Comparison of ENCODE assay signal across 9 cellular contexts in genomic region chr20:58192567-58192966, GRCh38. TPM values are rescaled to one million over a fixed set of nuclear protein-coding genes. Genes with fewer than 3 reads are reported as not detected.
DNase-seq lines count a peak whose midpoint lies in the region; ATAC-seq and TF ChIP-seq lines count a peak whose summit lies in the region.
"Had no signal": no experiment of that assay in that cellular context is flagged by ENCODE, and none has a peak within 500 bp of the region (broad histone marks: within the 10 kb centered on the region; RNA-seq: fewer than 3 reads in every experiment).

No MANE protein-coding gene starts in this region.

- H3K56ac ChIP-seq in mesendoderm (ENCODE audit: low read length) = no peak overlapping the region

- H3K36me3 ChIP-seq in Panc1 (ENCODE audit: control insufficient read depth, insufficient read depth, low read length) = no peaks in the 10 kb centered on the region
- H3K36me3 ChIP-seq in mammary epithelial cell (ENCODE audit: insufficient read depth, low read length) = no peaks in the 10 kb centered on the region
- no peaks in the 10 kb centered on the region for H3K36me3 ChIP-seq in gastrocnemius medialis
- no peaks in the 10 kb centered on the region for H3K36me3 ChIP-seq in mesendoderm (ENCODE audit: control insufficient read depth, insufficient read depth, low read length)
- H3K36me3 ChIP-seq: HAP-1 had no signal

- dilution Hi-C loops in mammary epithelial cell (cut with HindIII; ENCODE audit: low sequenced_read_pairs) = loop anchor here (25.0 kb wide), 1 partner anchor 580 kb away; the partner anchor contains the start of gene ZBP1

- 46% methylated on average over 4 of the region's 5 CpGs for WGBS in mammary epithelial cell (ENCODE audit: low coverage, missing lambda C conversion rate)
- no CpG with 5 or more reads among the region's 5 CpGs for WGBS in mesendoderm (ENCODE audit: extremely low coverage, insufficient coverage, low lambda C conversion rate)

- in situ Hi-C loops in G401 (cut with HindIII; ENCODE audit: low sequenced_read_pairs) = loop anchor here (25.0 kb wide), 1 partner anchor 580 kb away; the partner anchor contains the start of gene ZBP1
- in situ Hi-C loops in Panc1 (cut with HindIII; ENCODE audit: low pct_unique_long_range_greater_than_20kb, low sequenced_read_pairs) = loop anchor here (25.0 kb wide), 1 partner anchor 555 kb away; no protein-coding TSS in a partner anchor
- in situ Hi-C loops in mammary epithelial cell (cut with MboI; ENCODE audit: low sequenced_read_pairs in 2 of 2) = no loop called here
- in situ Hi-C loops in gastrocnemius medialis (cut with MboI; ENCODE audit: low sequenced_read_pairs in 4 of 4) = no loop called here

- H4K8ac ChIP-seq in mesendoderm (ENCODE audit: low read depth, low read length) = no peak overlapping the region

- CTCF ChIA-PET in Panc1 (lab: Charles Lee) (interaction anchor here (0.6 kb wide), 1 partner anchor 12 kb away, joined by 5 read pairs; no protein-coding TSS in a partner anchor), mammary epithelial cell (lab: Charles Lee; ENCODE audit: low non-redundant PET) (no interaction called here)

- no peak overlapping the region for H3K4ac ChIP-seq in mesendoderm (ENCODE audit: low read depth, low read length)

- POLR2A ChIA-PET in Panc1 (lab: Charles Lee) = no interaction called here

- H2BK120ac ChIP-seq in mesendoderm (ENCODE audit: low read depth, low read length) = no peak overlapping the region

- H4K5ac ChIP-seq in mesendoderm (ENCODE audit: low read length) = no peak overlapping the region

- H3K4me2 ChIP-seq in mammary epithelial cell (ENCODE audit: insufficient read depth, low read depth, low read length) = no peak overlapping the region
- H3K4me2 ChIP-seq in mesendoderm (ENCODE audit: low read length) = no peak overlapping the region

- H3K18ac ChIP-seq in mesendoderm (ENCODE audit: low read length) = no peak overlapping the region

- H2AFZ ChIP-seq in mammary epithelial cell (ENCODE audit: low read depth, low read length) = no peak overlapping the region

- H3K79me1 ChIP-seq in mesendoderm (ENCODE audit: low read length) = no peaks in the 10 kb centered on the region

- ATAC-seq in Panc1 = no peak
- no peak for ATAC-seq in gastrocnemius medialis
- ATAC-seq in GM21576 (IDR thresholded peaks at IDR 0.05; ENCODE audit: unreplicated experiment) = no peak

- no peak overlapping the region for H3K4me3 ChIP-seq in Panc1 (ENCODE audit: low read depth in 2 of 2, low read length in 2 of 2)
- H3K4me3 ChIP-seq in mammary epithelial cell (replicated peaks in 1 of 3; ENCODE audit: insufficient read depth in 1 of 3, low read depth in 2 of 3, low read length in 3 of 3) = no peak overlapping the region
- H3K4me3 ChIP-seq in gastrocnemius medialis = no peak overlapping the region
- no peak overlapping the region for H3K4me3 ChIP-seq in mesendoderm (ENCODE audit: low read length)
- H3K4me3 ChIP-seq: HAP-1 had no signal

- H3K4me1 ChIP-seq in Panc1 (ENCODE audit: control insufficient read depth, insufficient read depth, low read length) = no peaks in the 10 kb centered on the region
- H3K4me1 ChIP-seq in mammary epithelial cell (ENCODE audit: insufficient read depth, low read length) = no peaks in the 10 kb centered on the region
- H3K4me1 ChIP-seq in gastrocnemius medialis = no peaks in the 10 kb centered on the region
- H3K4me1 ChIP-seq in mesendoderm (ENCODE audit: control insufficient read depth, low read depth, low read length) = no peaks in the 10 kb centered on the region
- H3K4me1 ChIP-seq: HAP-1 had no signal

- BruUV-seq in Panc1 (replicated peaks; lab: Mats Ljungman, UMichigan) (no TSS peak), mammary epithelial cell (replicated peaks; lab: Mats Ljungman, UMichigan) (no TSS peak)

- H3K79me2 ChIP-seq in mammary epithelial cell (ENCODE audit: insufficient read depth, low read length) (no peaks in the 10 kb centered on the region), mesendoderm (ENCODE audit: control insufficient read depth, insufficient read depth, low read length) (no peaks in the 10 kb centered on the region)

- intact Hi-C loops in Panc1 (cut with micrococcal nuclease; ENCODE audit: unreplicated experiment) (no loop called here), mammary epithelial cell (cut with micrococcal nuclease) (no loop called here), gastrocnemius medialis (cut with DNase I; ENCODE audit: low total_unique reads) (no loop called here)

- H3K23ac ChIP-seq in mesendoderm (ENCODE audit: low read length) = no peak overlapping the region

- no peaks in the 10 kb centered on the region for H3K9me3 ChIP-seq in Panc1 (ENCODE audit: control insufficient read depth, insufficient read depth, low read depth, low read length)
- no peaks in the 10 kb centered on the region for H3K9me3 ChIP-seq in mammary epithelial cell (replicated peaks; ENCODE audit: insufficient read depth, low read length)
- H3K9me3 ChIP-seq in gastrocnemius medialis = no peaks in the 10 kb centered on the region
- H3K9me3 ChIP-seq: HAP-1 had no signal

- DNase-seq in G401 (ENCODE audit: low spot score) (peak; percentile 2), Panc1 (ENCODE audit: low read depth, low spot score) (no peak), mammary epithelial cell (no peak), gastrocnemius medialis (no peak), caudate nucleus (lab: John Stamatoyannopoulos, UW) (no peak), glomerular visceral epithelial cell (ENCODE audit: extremely low spot score) (no peak), mesendoderm (no peak)

- no peak overlapping the region for H2BK5ac ChIP-seq in mesendoderm (ENCODE audit: low read length)

- no peak overlapping the region for H2AK5ac ChIP-seq in mesendoderm (ENCODE audit: low read length)

- no peaks in the 10 kb centered on the region for H3K27me3 ChIP-seq in Panc1 (ENCODE audit: control insufficient read depth, insufficient read depth, low read length)
- no peaks in the 10 kb centered on the region for H3K27me3 ChIP-seq in mammary epithelial cell (ENCODE audit: insufficient read depth, low read length)
- no peaks in the 10 kb centered on the region for H3K27me3 ChIP-seq in gastrocnemius medialis
- no peaks in the 10 kb centered on the region for H3K27me3 ChIP-seq in mesendoderm (ENCODE audit: insufficient read depth, low read length, poor library complexity)

- no peak overlapping the region for H2BK15ac ChIP-seq in mesendoderm (replicated peaks; ENCODE audit: low read depth)

- TF ChIP-seq CTCF in Panc1 (IDR thresholded peaks at IDR 0.05) (peak; percentile 83), mammary epithelial cell (conservative IDR thresholded peaks at IDR 0.05 in 1 of 2, IDR thresholded peaks at IDR 0.05 in 1 of 2; ENCODE audit: extremely low read depth in 1 of 2, insufficient read depth in 1 of 2, low read depth in 1 of 2, low read length in 2 of 2) (peak; percentile 46 to 64), gastrocnemius medialis (IDR thresholded peaks at IDR 0.05 in 4 of 5, conservative IDR thresholded peaks at IDR 0.05 in 1 of 5) (peak; percentile 13 to 46 (median 33))

- H3K27ac ChIP-seq in Panc1 (ENCODE audit: low read length) (no peak overlapping the region), mammary epithelial cell (ENCODE audit: insufficient read depth, low read depth, low read length) (no peak overlapping the region), gastrocnemius medialis (no peak overlapping the region), caudate nucleus (ENCODE audit: low read depth, low read length) (no peak overlapping the region), mesendoderm (ENCODE audit: low read depth, low read length) (no peak overlapping the region)

- no peaks in the 10 kb centered on the region for H4K20me1 ChIP-seq in mammary epithelial cell (ENCODE audit: insufficient read depth, low read length)

- H3K9ac ChIP-seq in mammary epithelial cell (ENCODE audit: insufficient read depth, low read length) (no peak overlapping the region), mesendoderm (ENCODE audit: low read length) (no peak overlapping the region)

- no peak for TF ChIP-seq POLR2A in gastrocnemius medialis (IDR thresholded peaks at IDR 0.05)

RNA-seq across cellular contexts. Expression of gene ANKRD60, which starts 35.9 kb away (rescaled TPM):
- total RNA-seq in G401 (2014; rRNA removed; shearing (Covaris generic)) = not detected in 2 replicates
- total RNA-seq in Panc1 (2021; ENCODE audit: unreplicated experiment) (not detected), mammary epithelial cell (not detected), gastrocnemius medialis (not detected)
- not detected for polyA plus RNA-seq in Panc1 (2012; ENCODE audit: insufficient read length)
- not detected for polyA plus RNA-seq in mammary epithelial cell
- not detected for polyA minus RNA-seq in mammary epithelial cell
- not detected for polyA plus RNA-seq in mesendoderm (2013, experiment 1 of 2)
- not detected for polyA plus RNA-seq in mesendoderm (2013, experiment 2 of 2)

Comparison
In these comparisons a context has a peak if more than half of its experiments do, and no peak if none do; other contexts are left out.
1. CTCF ChIP-seq: peak in every context shown above with its lines; median percentile 83 in Panc1; 55 in mammary epithelial cell; 33 in gastrocnemius medialis.
2. in situ Hi-C loops: an anchor here in G401 (25.0 kb wide) and Panc1 (25.0 kb wide); none called in mammary epithelial cell and gastrocnemius medialis.